Comparison of ENCODE assay signal across 8 cellular contexts in the genomic region with DNA sequence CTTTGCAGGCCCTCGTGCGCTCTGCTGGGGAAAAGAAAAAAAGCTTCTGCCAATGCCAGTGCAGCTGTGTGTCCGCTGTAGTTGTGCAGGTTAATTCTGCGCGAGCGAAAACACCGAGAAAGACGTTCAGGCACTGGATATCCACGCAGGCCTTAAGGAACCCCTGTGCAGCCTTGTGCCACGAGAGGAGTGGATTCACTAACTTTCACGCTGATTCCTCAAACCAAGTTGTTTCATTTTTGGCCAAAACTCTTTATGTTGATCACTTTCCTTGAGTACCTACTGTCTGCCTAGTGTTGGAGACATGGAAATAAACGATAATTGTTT. TPM values are rescaled to one million over a fixed set of nuclear protein-coding genes. Genes with fewer than 3 reads are reported as not detected.
DNase-seq lines count a peak whose midpoint lies in the region; ATAC-seq, FAIRE-seq and TF ChIP-seq lines count a peak whose summit lies in the region.

No MANE protein-coding gene starts in this region.

- H2AFZ ChIP-seq in GM12878 (ENCODE audit: control insufficient read depth, low read depth, low read length) (peak overlapping the region; percentile 42), HepG2 (ENCODE audit: low read length) (peak overlapping the region; percentile 45)

- CTCF ChIA-PET in GM12878 (lab: Yijun Ruan, JAX) (no interaction called here), HepG2 (lab: Yijun Ruan, JAX; ENCODE audit: low intra/inter-chr PET ratio, low total read pairs) (no interaction called here)

- H3K4me2 ChIP-seq in GM12878 (ENCODE audit: control insufficient read depth, insufficient read depth) (peak overlapping the region; percentile 98), HepG2 (ENCODE audit: low read depth, low read length) (peak overlapping the region; percentile 99)

- H3K9ac ChIP-seq in GM12878 (ENCODE audit: control insufficient read depth, insufficient read depth, low read length) = peak overlapping the region; percentile 83
- H3K9ac ChIP-seq in HepG2 (ENCODE audit: insufficient read depth, low read depth, low read length) = peak overlapping the region; percentile 73

- no peaks in the 10 kb centered on the region for H3K27me3 ChIP-seq in GM12878 (replicated peaks in 1 of 2; ENCODE audit: control insufficient read depth in 2 of 2, insufficient read depth in 2 of 2, low read length in 1 of 2)
- H3K27me3 ChIP-seq in HepG2 (ENCODE audit: control insufficient read depth in 1 of 2, insufficient read depth in 2 of 2, low read length in 2 of 2) = no peaks in the 10 kb centered on the region; a peak in 1 of 5 replicates
- no peaks in the 10 kb centered on the region for H3K27me3 ChIP-seq in thyroid gland

- SMC1A ChIA-PET in GM12878 (lab: Charles Lee; ENCODE audit: uncharacterized antibody, unreplicated experiment) = interaction anchor here (3.1 kb wide), 1 partner anchor 40 kb away, joined by 21 read pairs; no protein-coding TSS in a partner anchor

- intact Hi-C loops in GM12878 (cut with micrococcal nuclease; ENCODE audit: unreplicated experiment) = loop anchor here (2.0 kb wide), 1 partner anchor 74 kb away; the partner anchor contains the start of gene SOD1
- intact Hi-C loops in HepG2 (cut with micrococcal nuclease; ENCODE audit: unreplicated experiment) = loop anchor here (5.0 kb wide), 1 partner anchor 65 kb away; no protein-coding TSS in a partner anchor
- intact Hi-C loops in thyroid gland (cut with DNase I) = loop anchor here (5.0 kb wide), 1 partner anchor 75 kb away; the partner anchor contains the start of gene SOD1

- POLR2A ChIA-PET in GM12878 (lab: Charles Lee) = no interaction called here
- POLR2A ChIA-PET in HepG2 (lab: Yijun Ruan, JAX) = interaction anchor here (0.6 to 1.0 kb wide), 3 partner anchors 18 to 996 kb away, joined by 3 to 5 read pairs (median 3); partner anchors contain the start of gene SYNJ1

- H3K4me1 ChIP-seq in GM12878 (ENCODE audit: control insufficient read depth, insufficient read depth, low read length) (peaks cover 24% of the 10 kb centered on the region), HepG2 (ENCODE audit: insufficient read depth, low read length) (peaks cover 41% of the 10 kb centered on the region), thyroid gland (peaks cover 25 to 28% of the 10 kb centered on the region in 2 donors)

- no peak for FAIRE-seq in GM12878 (lab: Jason Lieb, UNC)
- FAIRE-seq in HepG2 (lab: Jason Lieb, UNC) = no peak

- RAD21 ChIA-PET in GM12878 (lab: Charles Lee; ENCODE audit: unreplicated experiment) = no interaction called here

- in situ Hi-C loops in GM12878 (cut with MboI) (no loop called here), HepG2 (cut with HindIII; ENCODE audit: extremely low pct_ligation_motif_present, low pct_unique_long_range_greater_than_20kb) (no loop called here)

- peaks cover 4% of the 10 kb centered on the region; the same call in 1 of the 2 replicates for H4K20me1 ChIP-seq in GM12878 (ENCODE audit: control insufficient read depth, insufficient read depth)
- H4K20me1 ChIP-seq in HepG2 (ENCODE audit: insufficient read depth, low read length) = peaks cover 34% of the 10 kb centered on the region

- no peaks in the 10 kb centered on the region for H3K9me3 ChIP-seq in GM12878 (replicated peaks; ENCODE audit: control insufficient read depth, insufficient read depth, low read length)
- no peaks in the 10 kb centered on the region for H3K9me3 ChIP-seq in HepG2 (ENCODE audit: low read length)
- no peaks in the 10 kb centered on the region for H3K9me3 ChIP-seq in thyroid gland

- TF ChIP-seq EP300 in GM12878 (IDR thresholded peaks at IDR 0.05; ENCODE audit: borderline replicate concordance in 1 of 2, control insufficient read depth in 1 of 2, low read depth in 2 of 2, low read length in 2 of 2) = no peak
- no peak for TF ChIP-seq EP300 in HepG2 (IDR thresholded peaks at IDR 0.05; ENCODE audit: low read depth in 2 of 2, low read length in 2 of 2)
- no peak for TF ChIP-seq EP300 in HepG2 (CRISPR knock-in tag; IDR thresholded peaks at IDR 0.05; ENCODE audit: borderline replicate concordance)

- BruUV-seq in GM12878 (replicated peaks; lab: Mats Ljungman, UMichigan) (no TSS peak), HepG2 (replicated peaks; lab: Mats Ljungman, UMichigan) (no TSS peak)

- H3K4me3 ChIP-seq in GM12878 (peak overlapping the region; percentile 36; the same call in 1 of the 2 replicates), HepG2 (replicated peaks in 1 of 3; ENCODE audit: insufficient read depth in 1 of 3, low read depth in 2 of 3, low read length in 3 of 3) (peak overlapping the region; percentile 56 to 70 (median 68)), thyroid gland (replicated peaks in 1 of 3) (peak overlapping the region in 2 of 3 donors; percentile 26 to 99)

- ATAC-seq in GM12878 = no peak
- no peak for ATAC-seq in HepG2

- no peak for TF ChIP-seq RAD21 in GM12878 (IDR thresholded peaks at IDR 0.05; ENCODE audit: insufficient read depth, low read depth, low read length)
- TF ChIP-seq RAD21 in HepG2 (CRISPR knock-in tag; IDR thresholded peaks at IDR 0.05) = no peak

- DNase-seq in NOMO-1 treated with dmso at 0.1 percent for 144 hours (lab: John Stamatoyannopoulos, UW; ENCODE audit: unreplicated experiment) (peak; percentile 54), NOMO-1 (lab: John Stamatoyannopoulos, UW; ENCODE audit: unreplicated experiment in 2 of 2) (no peak), GM12878 (ENCODE audit: low read depth, low spot score) (no peak), HepG2 (ENCODE audit: low spot score) (peak; percentile 66), thyroid gland (no peak), SKM-1 treated with dmso at 0.1 percent for 144 hours (lab: John Stamatoyannopoulos, UW; ENCODE audit: unreplicated experiment) (no peak), NCI-H510A (lab: John Stamatoyannopoulos, UW) (no peak), T-helper 1 cell (no peak)

- H3K79me2 ChIP-seq in GM12878 (ENCODE audit: control insufficient read depth, insufficient read depth, low read length) (peaks cover 52% of the 10 kb centered on the region), HepG2 (ENCODE audit: insufficient read depth, low read length) (peaks cover 44% of the 10 kb centered on the region)

- H3K36me3 ChIP-seq in GM12878 (ENCODE audit: control insufficient read depth in 2 of 2, insufficient read depth in 2 of 2, low read length in 1 of 2) (no peaks in the 10 kb centered on the region), HepG2 (replicated peaks in 1 of 2; ENCODE audit: control insufficient read depth in 1 of 2, insufficient read depth in 2 of 2, low read length in 2 of 2) (no peaks in the 10 kb centered on the region; a peak in 1 of 5 replicates), thyroid gland (no peaks in the 10 kb centered on the region)

- TF ChIP-seq POLR2A in GM12878 (IDR thresholded peaks at IDR 0.05; ENCODE audit: low read depth, low read length) = no peak
- no peak for TF ChIP-seq POLR2A in HepG2 (IDR thresholded peaks at IDR 0.05; ENCODE audit: insufficient read depth in 1 of 2, low read depth in 2 of 2, low read length in 2 of 2)
- TF ChIP-seq POLR2A in thyroid gland (IDR thresholded peaks at IDR 0.05) = no peak

- 2% methylated on average over 12 of the region's 12 CpGs for WGBS in GM12878 (ENCODE audit: insufficient coverage, insufficient replicate concordance, low lambda C conversion rate, missing lambda C conversion rate)
- 0% methylated on average over 11 of the region's 12 CpGs for WGBS in HepG2 (ENCODE audit: low lambda C conversion rate)
- 4 to 5% methylated on average over 10 to 11 of the region's 12 CpGs for WGBS in thyroid gland, 2 donors

- H3K27ac ChIP-seq in GM12878 (ENCODE audit: control insufficient read depth, insufficient read depth) (peak overlapping the region; percentile 63), HepG2 (ENCODE audit: extremely low read length, insufficient read depth, low read length) (peak overlapping the region; percentile 93), thyroid gland (peak overlapping the region; percentile 31 to 83 (median 71))

- TF ChIP-seq CTCF in GM12878 (IDR thresholded peaks at IDR 0.05 in 2 of 3, conservative IDR thresholded peaks at IDR 0.05 in 1 of 3; ENCODE audit: control insufficient read depth in 2 of 3, extremely low read depth in 1 of 3, insufficient read depth in 1 of 3, low read depth in 3 of 3, low read length in 3 of 3) (no peak), HepG2 (CRISPR knock-in tag; IDR thresholded peaks at IDR 0.05) (no peak), thyroid gland (IDR thresholded peaks at IDR 0.05) (no peak)

RNA-seq across cellular contexts. Expression of gene SCAF4, which starts 0.6 kb away (rescaled TPM):
- 82.4 and 89.4 TPM in 2 replicates for total RNA-seq in GM12878 (2013; cell fraction: nucleolus; rRNA removed)
- total RNA-seq in GM12878 (2014; rRNA removed) (7.8 and 12.0 TPM in 2 replicates), GM12878 (2014; rRNA removed; fragmentation: Illumina TruSeq; extraction: Trizol) (11.2 and 12.0 TPM in 2 replicates), GM12878 (2021) (44.8 and 49.3 TPM in 2 replicates), HepG2 (2016; rRNA removed; fragmentation: Illumina TruSeq; extraction: Trizol) (7.8 and 9.1 TPM in 2 replicates), thyroid gland (10 to 100 TPM; 13.0 to 27.4 (median 18.7) TPM)
- 14.9 TPM for polyA plus RNA-seq in GM12878 (2011; ENCODE audit: low read depth)
- polyA plus RNA-seq in GM12878 (2011; rRNA removed) (14.5 TPM in 2 replicates), GM12878 (2014; fragmentation: Illumina TruSeq; extraction: Trizol) (34.7 and 39.1 TPM in 2 replicates), GM12878 (2014; fragmentation: Nextera tagmentation; extraction: Ambion mirVana) (1 to 10 TPM; 4.3 to 4.6 TPM), GM12878 (2014; rRNA removed) (17.4 and 22.8 TPM in 2 replicates), GM12878 (2016; fragmentation: Nextera tagmentation; extraction: Ambion mirVana) (10 to 100 TPM; 39.7 to 42.3 TPM), HepG2 (2011; rRNA removed) (11.1 and 11.5 TPM in 2 replicates)
- polyA plus RNA-seq in GM12878 (2011; cell fraction: cytosol; rRNA removed) = 10.0 and 15.1 TPM in 2 replicates
- 44.6 and 54.9 TPM in 2 replicates for polyA plus RNA-seq in GM12878 (2011; cell fraction: nucleus; rRNA removed)
- 19.6 and 23.9 TPM in 2 replicates for polyA plus RNA-seq in GM12878 (2012)
- polyA minus RNA-seq in GM12878 (2011; rRNA and poly(A)+ RNA removed) = 24.1 and 27.7 TPM in 2 replicates
- polyA minus RNA-seq in GM12878 (2011; cell fraction: cytosol; rRNA and poly(A)+ RNA removed) = 10.6 and 10.8 TPM in 2 replicates
- 43.5 and 72.9 TPM in 2 replicates for polyA minus RNA-seq in GM12878 (2011; cell fraction: nucleus; rRNA and poly(A)+ RNA removed)
- 11.3 and 15.0 TPM in 2 replicates for total RNA-seq in HepG2 (2016; cell fraction: cytosol; rRNA removed; fragmentation: Illumina TruSeq; extraction: Trizol; ENCODE audit: low read depth)
- total RNA-seq in HepG2 (2016; cell fraction: insoluble cytoplasmic fraction; rRNA removed; fragmentation: Illumina TruSeq; extraction: Trizol) = 6.5 and 9.5 TPM in 2 replicates
- 5.5 and 5.8 TPM in 2 replicates for total RNA-seq in HepG2 (2016; cell fraction: membrane; rRNA removed; fragmentation: Illumina TruSeq; extraction: Trizol)
- 31.8 and 33.5 TPM in 2 replicates for total RNA-seq in HepG2 (2016; cell fraction: nucleus; rRNA removed; fragmentation: Illumina TruSeq; extraction: Trizol)
- 3.4 and 4.2 TPM in 2 replicates for polyA plus RNA-seq in HepG2 (2011; cell fraction: cytosol; rRNA removed)
- polyA plus RNA-seq in HepG2 (2011; cell fraction: nucleus; rRNA removed) = 41.8 and 44.1 TPM in 2 replicates
- polyA plus RNA-seq in HepG2 (2012) = 22.5 and 23.1 TPM in 2 replicates
- 0.96 and 1.1 TPM in 2 replicates for polyA plus RNA-seq in HepG2 (2016; cell fraction: cytosol; fragmentation: Illumina TruSeq; extraction: Trizol; ENCODE audit: low read depth)
- polyA plus RNA-seq in HepG2 (2016; cell fraction: insoluble cytoplasmic fraction; fragmentation: Illumina TruSeq; extraction: Trizol; ENCODE audit: low read depth) = 16.6 and 22.3 TPM in 2 replicates
- polyA plus RNA-seq in HepG2 (2016; cell fraction: membrane; fragmentation: Illumina TruSeq; extraction: Trizol; ENCODE audit: low read depth) = 2.3 and 2.9 TPM in 2 replicates
- 55.4 and 57.4 TPM in 2 replicates for polyA plus RNA-seq in HepG2 (2016; cell fraction: nucleus; fragmentation: Illumina TruSeq; extraction: Trizol; ENCODE audit: insufficient read depth, low read depth)
- 15.5 and 17.2 TPM in 2 replicates for polyA minus RNA-seq in HepG2 (2011; rRNA and poly(A)+ RNA removed; ENCODE audit: low replicate concordance)
- 8.9 and 9.3 TPM in 2 replicates for polyA minus RNA-seq in HepG2 (2011; cell fraction: cytosol; rRNA and poly(A)+ RNA removed)
- 113 and 114 TPM in 2 replicates for polyA minus RNA-seq in HepG2 (2011; cell fraction: nucleus; rRNA and poly(A)+ RNA removed)

Comparison
In these comparisons a context has a peak if more than half of its experiments do, and no peak if none do; other contexts are left out.
1. DNase-seq: peak in NOMO-1 treated with dmso at 0.1 percent for 144 hours (single experiment) and HepG2 (single experiment); none in NOMO-1 (0 of 2), GM12878 (single experiment), thyroid gland (0 of 2), SKM-1 treated with dmso at 0.1 percent for 144 hours (single experiment), NCI-H510A (single experiment) and T-helper 1 cell (0 of 5).
2. Peak in every context shown above with its lines, with median percentiles within 50 percentile points of each other: H3K27ac ChIP-seq and H3K4me3 ChIP-seq.